Comparison of ENCODE assay signal across 19 cellular contexts in the genomic region with DNA sequence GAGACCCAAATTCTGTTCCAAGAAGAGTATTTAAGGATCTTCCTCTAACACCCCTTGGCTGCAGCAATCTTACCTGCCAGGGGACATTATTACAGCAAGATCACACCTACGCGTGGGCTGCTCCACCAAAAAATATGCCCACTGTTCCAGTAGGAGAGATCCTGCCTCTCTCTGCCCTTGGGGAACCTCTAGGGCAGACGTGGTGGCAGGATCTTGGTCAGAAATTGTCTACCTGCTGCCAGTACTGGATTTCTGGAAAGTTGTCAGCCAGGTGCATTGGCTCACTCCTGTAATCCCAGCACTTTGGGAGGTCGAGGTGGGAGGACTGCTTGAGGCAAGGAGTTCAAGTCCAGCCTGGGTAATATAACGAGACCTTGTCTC.
"Had no signal": no experiment of that assay in that cellular context is flagged by ENCODE, and none has a peak within 500 bp of the region (broad histone marks: within the 10 kb centered on the region; RNA-seq: fewer than 3 reads in every experiment).

No MANE protein-coding gene starts in this region.

- ATAC-seq: activated CD8-positive, alpha-beta T cell treated with anti-CD3 and anti-CD28 coated beads, Interleukin-2, amount 10 ng/mL, durations not matched to agents 7 days and 5 days; esophagus mucosa; gastroesophageal sphincter; heart left ventricle; stimulated activated naive CD8-positive, alpha-beta T cell treated with anti-CD3 and anti-CD28 coated beads, Interleukin-15, Interleukin-2, amounts not matched to agents 100 U/mL and 50 U/mL, for 24 hours had no signal

- H3K4me1 Mint-ChIP-seq: central memory CD8-positive, alpha-beta T cell had no signal

- H3K36me3 Mint-ChIP-seq: neural progenitor cell had no signal

- H3K9me3 Mint-ChIP-seq: neural progenitor cell had no signal

- H3K4me3 Mint-ChIP-seq: activated CD8-positive, alpha-beta T cell treated with anti-CD3 and anti-CD28 coated beads, Interleukin-2, amount 10 ng/mL, durations not matched to agents 7 days and 5 days; activated naive CD4-positive, alpha-beta T cell treated with anti-CD3 and anti-CD28 coated beads for 36 hours; activated T-cell treated with anti-CD3 and anti-CD28 coated beads, Interleukin-2, amount 50 U/mL, for 24 hours; central memory CD8-positive, alpha-beta T cell; neural progenitor cell had no signal

- H3K27me3 Mint-ChIP-seq: activated T-cell treated with anti-CD3 and anti-CD28 coated beads, Interleukin-2, amount 50 U/mL, for 24 hours; central memory CD8-positive, alpha-beta T cell had no signal

- H3K27ac Mint-ChIP-seq: activated CD8-positive, alpha-beta T cell treated with anti-CD3 and anti-CD28 coated beads, Interleukin-2, amount 10 ng/mL, durations not matched to agents 7 days and 5 days; activated naive CD4-positive, alpha-beta T cell treated with anti-CD3 and anti-CD28 coated beads for 36 hours; activated T-cell treated with anti-CD3 and anti-CD28 coated beads, Interleukin-2, amount 50 U/mL, for 24 hours; activated T-helper 2 cell treated with anti-CD3 and anti-CD28 coated beads, Interferon-gamma antibody, Interleukin-2, Interleukin-4, amounts not matched to agents 10 μg/mL and 5 μg/mL and 100 μg/mL, durations not matched to agents 14 hours and 24 hours and 36 hours; neural progenitor cell had no signal

- H3K27ac ChIP-seq: brain microvascular endothelial cell, left ventricle myocardium inferior, neural progenitor cell, suprapubic skin, upper lobe of right lung had no signal

- DNase-seq: activated CD4-positive, alpha-beta T cell treated with anti-CD3 and anti-CD28 coated beads for 48 hours; activated CD4-positive, CD25-positive, alpha-beta regulatory T cell; activated CD8-positive, alpha-beta T cell treated with anti-CD3 and anti-CD28 coated beads, Interleukin-2, amount 10 ng/mL, durations not matched to agents 7 days and 5 days; activated naive CD4-positive, alpha-beta T cell treated with anti-CD3 and anti-CD28 coated beads for 36 hours; activated T-cell treated with anti-CD3 and anti-CD28 coated beads, Interleukin-2, amount 50 U/mL, for 24 hours; brain microvascular endothelial cell; cortex of kidney; effector CD8-positive, alpha-beta T cell; heart left ventricle; kidney; left ventricle myocardium inferior; stimulated activated naive CD8-positive, alpha-beta T cell treated with anti-CD3 and anti-CD28 coated beads, Interleukin-15, Interleukin-2, amounts not matched to agents 100 U/mL and 50 U/mL, for 24 hours; upper lobe of right lung had no signal
